ENCODE assay signal across 12 cellular contexts in genomic region chr11:76665921-76666351, GRCh38. TPM values are rescaled to one million over a fixed set of nuclear protein-coding genes. Genes with fewer than 3 reads are reported as not detected.
A peak's percentile ranks its signal among the peaks of the same experiment; 100 is the strongest.
DNase-seq lines count a peak whose midpoint lies in the region; ATAC-seq and TF ChIP-seq lines count a peak whose summit lies in the region.
"Had no signal": no experiment of that assay in that cellular context is flagged by ENCODE, and none has a peak within 500 bp of the region (broad histone marks: within the 10 kb centered on the region; RNA-seq: fewer than 3 reads in every experiment).

No MANE protein-coding gene starts in this region.

- CTCF ChIA-PET in activated CD4-positive, alpha-beta memory T cell treated with anti-CD3 and anti-CD28 coated beads, Interleukin-2, amount 10 ng/mL, durations not matched to agents 7 days and 5 days (lab: Charles Lee), result interaction anchor here (1.1 kb wide), 1 partner anchor 67 kb away, joined by 3 read pairs; no protein-coding TSS in a partner anchor

- no peaks in the 10 kb centered on the region for H3K9me3 ChIP-seq in neural progenitor cell (ENCODE audit: low read depth)
- no peaks in the 10 kb centered on the region for H3K9me3 ChIP-seq in uterus

- H3K9ac ChIP-seq in neural progenitor cell, result no peak overlapping the region

- H2AFZ ChIP-seq in neural progenitor cell (replicated peaks), result peak overlapping the region; percentile 82

- H3K27ac ChIP-seq in neural progenitor cell (no peak overlapping the region), uterus (peak overlapping the region; percentile 77 to 83)

- no peaks in the 10 kb centered on the region for H4K20me1 ChIP-seq in neural progenitor cell (ENCODE audit: low read depth)

- TF ChIP-seq CTCF in endothelial cell (IDR thresholded peaks at IDR 0.05; ENCODE audit: unreplicated experiment) (no peak), neural progenitor cell (IDR thresholded peaks at IDR 0.05) (no peak), uterus (IDR thresholded peaks at IDR 0.05) (no peak), nephron progenitor cell (IDR thresholded peaks at IDR 0.05) (no peak)

- H3K4me1 ChIP-seq in neural progenitor cell (peaks cover 10% of the 10 kb centered on the region), uterus (no peaks in the 10 kb centered on the region)

- POLR2A ChIA-PET in activated CD4-positive, alpha-beta memory T cell treated with anti-CD3 and anti-CD28 coated beads, Interleukin-2, amount 10 ng/mL, durations not matched to agents 7 days and 5 days (lab: Charles Lee), result no interaction called here

- H3K27ac Mint-ChIP-seq in endothelial cell (ENCODE audit: unreplicated experiment) (peak overlapping the region; percentile 87), neural progenitor cell (peak overlapping the region; percentile 53), nephron progenitor cell (no peak overlapping the region)
- H3K27ac Mint-ChIP-seq in activated CD4-positive, alpha-beta memory T cell treated with anti-CD3 and anti-CD28 coated beads, Interleukin-2, amount 10 ng/mL, durations not matched to agents 7 days and 5 days, result no peak overlapping the region

- H3K4me2 ChIP-seq in neural progenitor cell, result no peak overlapping the region

- peaks cover 23% of the 10 kb centered on the region for H3K27me3 ChIP-seq in neural progenitor cell
- H3K27me3 ChIP-seq in uterus, result no peaks in the 10 kb centered on the region

- no peak for TF ChIP-seq POLR2A in uterus (IDR thresholded peaks at IDR 0.05)

- peaks cover 64% of the 10 kb centered on the region for H3K4me1 Mint-ChIP-seq in endothelial cell (ENCODE audit: unreplicated experiment)
- H3K4me1 Mint-ChIP-seq in neural progenitor cell, result peaks cover 28% of the 10 kb centered on the region
- peaks cover 27% of the 10 kb centered on the region for H3K4me1 Mint-ChIP-seq in activated CD4-positive, alpha-beta memory T cell treated with anti-CD3 and anti-CD28 coated beads, Interleukin-2, amount 10 ng/mL, durations not matched to agents 7 days and 5 days
- H3K4me1 Mint-ChIP-seq in nephron progenitor cell, result peaks cover 50% of the 10 kb centered on the region

- H3F3A ChIP-seq in neural progenitor cell (ENCODE audit: low read depth), result no peaks in the 10 kb centered on the region

- peaks cover 24% of the 10 kb centered on the region for H3K36me3 Mint-ChIP-seq in endothelial cell (ENCODE audit: low read depth, unreplicated experiment)
- H3K36me3 Mint-ChIP-seq in neural progenitor cell, result no peaks in the 10 kb centered on the region
- no peaks in the 10 kb centered on the region for H3K36me3 Mint-ChIP-seq in activated CD4-positive, alpha-beta memory T cell treated with anti-CD3 and anti-CD28 coated beads, Interleukin-2, amount 10 ng/mL, durations not matched to agents 7 days and 5 days (ENCODE audit: low read depth)
- no peaks in the 10 kb centered on the region for H3K36me3 Mint-ChIP-seq in nephron progenitor cell (ENCODE audit: low read depth)
- H3K36me3 Mint-ChIP-seq: brain had no signal

- H3K4me3 ChIP-seq in neural progenitor cell (no peak overlapping the region), uterus (no peak overlapping the region)

- no peaks in the 10 kb centered on the region for H3K79me2 ChIP-seq in neural progenitor cell (ENCODE audit: low read depth)

- no peaks in the 10 kb centered on the region for H3K36me3 ChIP-seq in neural progenitor cell
- no peaks in the 10 kb centered on the region for H3K36me3 ChIP-seq in uterus

- DNase-seq in Right ventricle myocardium superior (peak; percentile 39), left ventricle myocardium superior (no peak), endothelial cell (ENCODE audit: low spot score) (no peak), neural progenitor cell (ENCODE audit: low spot score) (no peak), uterus (peak; percentile 19 to 27), nephron progenitor cell (no peak)
- DNase-seq in activated CD4-positive, alpha-beta memory T cell treated with anti-CD3 and anti-CD28 coated beads, Interleukin-2, amount 10 ng/mL, durations not matched to agents 7 days and 5 days, result no peak
- no peak for DNase-seq in stimulated activated CD4-positive, alpha-beta T cell treated with anti-CD3 and anti-CD28 coated beads, Interleukin-4, amount 100 ng/mL, for 4 hours
- DNase-seq: DMS79, NCI-H1092 treated with DMSO at 0.1 percent for 48 hours, NCI-H526 had no signal

- intact Hi-C loops in Right ventricle myocardium superior (cut with DNase I) (no loop called here), left ventricle myocardium superior (cut with micrococcal nuclease) (loop anchor here (10.0 kb wide), 1 partner anchor 61 kb away; no protein-coding TSS in a partner anchor), uterus (cut with DNase I; ENCODE audit: low total_unique reads) (no loop called here)

- ATAC-seq in Right ventricle myocardium superior (ENCODE audit: poor library complexity), result no peak
- ATAC-seq in left ventricle myocardium superior, result no peak

- H3K27me3 Mint-ChIP-seq in endothelial cell (ENCODE audit: unreplicated experiment), result peaks cover 23% of the 10 kb centered on the region
- peaks cover 13% of the 10 kb centered on the region for H3K27me3 Mint-ChIP-seq in neural progenitor cell (ENCODE audit: insufficient read depth, low read depth)
- peaks cover 25% of the 10 kb centered on the region for H3K27me3 Mint-ChIP-seq in activated CD4-positive, alpha-beta memory T cell treated with anti-CD3 and anti-CD28 coated beads, Interleukin-2, amount 10 ng/mL, durations not matched to agents 7 days and 5 days
- peaks cover 17% of the 10 kb centered on the region for H3K27me3 Mint-ChIP-seq in nephron progenitor cell (ENCODE audit: low read depth, poor library complexity)

- H3K4me3 Mint-ChIP-seq in endothelial cell (ENCODE audit: unreplicated experiment) (no peak overlapping the region), neural progenitor cell (no peak overlapping the region), nephron progenitor cell (no peak overlapping the region)
- H3K4me3 Mint-ChIP-seq in activated CD4-positive, alpha-beta memory T cell treated with anti-CD3 and anti-CD28 coated beads, Interleukin-2, amount 10 ng/mL, durations not matched to agents 7 days and 5 days, result no peak overlapping the region
- H3K4me3 Mint-ChIP-seq: brain had no signal

- H3K9me3 Mint-ChIP-seq in endothelial cell (ENCODE audit: unreplicated experiment) (no peaks in the 10 kb centered on the region), neural progenitor cell (no peaks in the 10 kb centered on the region), nephron progenitor cell (no peaks in the 10 kb centered on the region)
- no peaks in the 10 kb centered on the region for H3K9me3 Mint-ChIP-seq in activated CD4-positive, alpha-beta memory T cell treated with anti-CD3 and anti-CD28 coated beads, Interleukin-2, amount 10 ng/mL, durations not matched to agents 7 days and 5 days

RNA-seq across cellular contexts. Expression of gene LRRC32, which starts 4.6 kb away (rescaled TPM):
- total RNA-seq in Right ventricle myocardium superior (30.3 TPM), left ventricle myocardium superior (30.8 TPM), endothelial cell (ENCODE audit: unreplicated experiment) (22.0 TPM), neural progenitor cell (ENCODE audit: low replicate concordance) (0.21 and 1.1 TPM in 2 replicates), uterus (100 to 1,000 TPM in 1 of 4 donors, 10 to 100 TPM in 2, 1 to 10 TPM in 1; 10.0 to 121 (median 17.5) TPM)
- total RNA-seq in activated CD4-positive, alpha-beta memory T cell treated with anti-CD3 and anti-CD28 coated beads, Interleukin-2, amount 10 ng/mL, durations not matched to agents 7 days and 5 days, result 1 to 10 TPM; 7.1 to 7.4 TPM

Comparison
In these comparisons a context has a peak if more than half of its experiments do, and no peak if none do; other contexts are left out.
1. DNase-seq: peak in Right ventricle myocardium superior (single experiment) and uterus (2 of 2); none in left ventricle myocardium superior (single experiment), endothelial cell (single experiment), neural progenitor cell (single experiment), activated CD4-positive, alpha-beta memory T cell treated with anti-CD3 and anti-CD28 coated beads, Interleukin-2, amount 10 ng/mL, durations not matched to agents 7 days and 5 days (single experiment), nephron progenitor cell (single experiment) and stimulated activated CD4-positive, alpha-beta T cell treated with anti-CD3 and anti-CD28 coated beads, Interleukin-4, amount 100 ng/mL, for 4 hours (0 of 2).
2. H3K27ac Mint-ChIP-seq: peak in endothelial cell (single experiment) and neural progenitor cell (single experiment); none in activated CD4-positive, alpha-beta memory T cell treated with anti-CD3 and anti-CD28 coated beads, Interleukin-2, amount 10 ng/mL, durations not matched to agents 7 days and 5 days (single experiment) and nephron progenitor cell (single experiment).